7 cellular contexts compared by ENCODE assay signal in the genomic region with DNA sequence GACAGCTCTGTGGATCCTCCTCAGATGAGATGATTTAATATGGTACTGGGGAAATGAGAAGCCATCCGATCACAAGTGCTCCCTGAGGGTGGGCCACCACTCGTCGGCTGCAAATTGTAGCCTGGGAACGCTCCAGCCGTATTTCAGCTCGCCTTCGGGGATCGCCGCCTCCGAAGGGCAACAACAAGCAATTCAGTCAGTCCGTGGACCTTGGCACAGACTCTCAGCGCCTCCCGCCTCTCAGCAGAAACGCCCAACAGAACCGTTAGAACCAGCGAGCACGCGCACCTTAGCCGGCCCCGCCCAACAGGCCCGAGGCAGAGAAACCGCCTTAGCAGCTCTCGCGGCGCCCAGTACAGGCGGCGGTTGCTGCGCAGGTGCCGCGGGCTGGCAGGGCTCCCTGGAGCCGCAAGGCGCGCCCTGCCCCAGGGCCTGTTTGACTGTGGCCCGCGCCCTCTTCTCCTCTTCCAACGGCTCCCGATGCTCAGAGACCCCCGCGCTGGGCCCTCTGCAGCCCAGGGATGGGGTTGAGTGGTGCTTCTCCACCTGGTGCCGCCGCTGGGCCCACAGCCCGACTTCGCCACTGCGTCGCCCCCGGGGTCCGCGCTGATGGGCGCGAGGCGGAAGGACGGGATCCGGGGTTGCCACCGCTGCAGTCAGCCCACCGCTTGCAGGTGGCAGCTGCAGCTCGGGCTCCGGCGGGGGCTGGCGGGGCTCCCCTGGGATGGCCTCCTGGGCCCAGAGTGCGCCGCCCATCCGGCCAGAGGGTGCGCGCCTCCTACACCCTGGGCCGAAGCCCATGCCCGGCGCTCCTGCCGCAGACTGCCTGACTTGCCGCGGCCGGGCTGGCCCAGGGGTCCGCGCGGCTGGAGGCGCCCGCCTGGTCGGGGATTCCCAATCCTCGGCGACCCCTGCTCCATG.
DNase-seq lines count a peak whose midpoint lies in the region; TF ChIP-seq lines count a peak whose summit lies in the region.
"Not testable (repeated sequence)": the region's sequence is repeated elsewhere in the genome, so short reads cannot be mapped to it uniquely, and the experiment has no call there.

No MANE protein-coding gene starts in this region.

- TF ChIP-seq POLR2A in esophagus muscularis mucosa (IDR thresholded peaks at IDR 0.05; ENCODE audit: low read depth); spleen (IDR thresholded peaks at IDR 0.05): not testable (repeated sequence)

- H4K20me1 ChIP-seq in SU-DHL-6 (ENCODE audit: low read depth, low read length), result not testable (repeated sequence)

- WGBS in esophagus muscularis mucosa, result 3% methylated on average over 45 of the region's 79 CpGs
- 1 to 4% (median 2%) methylated on average over 30 to 79 of the region's 79 CpGs for WGBS in spleen, 5 donors

- peak overlapping the region; percentile 96 for H2AFZ ChIP-seq in SU-DHL-6 (ENCODE audit: low read depth, low read length, severe bottlenecking)

- peak; percentile 49 for DNase-seq in GM13976 (ENCODE audit: low spot score)
- peak; percentile 5 for DNase-seq in NCI-H1694 (lab: John Stamatoyannopoulos, UW)
- peak; percentile 37 for DNase-seq in activated naive CD4-positive, alpha-beta T cell treated with anti-CD3 and anti-CD28 coated beads, Interleukin-2, amount 50 U/mL, for 16 hours
- DNase-seq in esophagus muscularis mucosa (ENCODE audit: extremely low spot score), result not testable (repeated sequence)
- peak; percentile 13 for DNase-seq in medulla oblongata (ENCODE audit: extremely low spot score)
- DNase-seq in spleen, result peak; percentile 78

- not testable (repeated sequence) for H3K9me2 ChIP-seq in SU-DHL-6 (replicated peaks; ENCODE audit: insufficient read depth, low read length)

- not testable (repeated sequence) for H3K27me3 ChIP-seq in SU-DHL-6 (ENCODE audit: low read length)
- H3K27me3 ChIP-seq in esophagus muscularis mucosa, result peaks cover 0 to 74% (median 5%) of the 10 kb centered on the region in 4 donors
- H3K27me3 ChIP-seq in spleen (replicated peaks in 1 of 7), result peaks cover 0 to 70% (median 18%) of the 10 kb centered on the region in 7 donors

- not testable (repeated sequence) for H3F3A ChIP-seq in SU-DHL-6 (ENCODE audit: insufficient read depth)

- H3K4me2 ChIP-seq in SU-DHL-6 (ENCODE audit: low read depth, low read length, poor library complexity, severe bottlenecking), result peak overlapping the region; percentile 65

- not testable (repeated sequence) for TF ChIP-seq CTCF in GM13976 (IDR thresholded peaks at IDR 0.05; ENCODE audit: borderline replicate concordance, control extremely low read depth, extremely low read depth, insufficient read depth, missing control alignments); SU-DHL-6 (IDR thresholded peaks at IDR 0.05; ENCODE audit: insufficient read depth, low read length, poor library complexity, severe bottlenecking); esophagus muscularis mucosa (IDR thresholded peaks at IDR 0.05); spleen (IDR thresholded peaks at IDR 0.05 in 8 of 11, conservative IDR thresholded peaks at IDR 0.05 in 3 of 11)

- not testable (repeated sequence) for H3K9me3 ChIP-seq in SU-DHL-6 (ENCODE audit: insufficient read depth, low read length); esophagus muscularis mucosa; spleen

- H3K27ac ChIP-seq in SU-DHL-6 (ENCODE audit: low read depth, low read length) (peak overlapping the region; percentile 50), spleen (peak overlapping the region in 1 of 8 donors; percentile 46)
- H3K27ac ChIP-seq in esophagus muscularis mucosa (replicated peaks in 1 of 4), result not testable (repeated sequence)

- H3K4me3 ChIP-seq in SU-DHL-6 (ENCODE audit: insufficient read depth, low read length, poor library complexity, severe bottlenecking) (peak overlapping the region; percentile 50), esophagus muscularis mucosa (peak overlapping the region; percentile 30 to 45 (median 38)), spleen (peak overlapping the region; percentile 20 to 68 (median 28))

- not testable (repeated sequence) for TF ChIP-seq EP300 in esophagus muscularis mucosa (IDR thresholded peaks at IDR 0.05)

- H3K36me3 ChIP-seq in SU-DHL-6 (ENCODE audit: low read length); esophagus muscularis mucosa; spleen: not testable (repeated sequence)

- peak overlapping the region; percentile 67 for H3K9ac ChIP-seq in SU-DHL-6 (ENCODE audit: low read length)

- intact Hi-C loops in esophagus muscularis mucosa (cut with DNase I); spleen (cut with DNase I; ENCODE audit: low total_unique reads): not testable (repeated sequence)

- in situ Hi-C loops in GM13976 (cut with MboI; ENCODE audit: low sequenced_read_pairs, unreplicated experiment), result not testable (repeated sequence)

- peaks cover 0 to 18% (median 13%) of the 10 kb centered on the region in 4 donors for H3K4me1 ChIP-seq in esophagus muscularis mucosa
- H3K4me1 ChIP-seq in spleen, result peaks cover 0 to 18% (median 14%) of the 10 kb centered on the region in 6 donors

- not testable (repeated sequence) for H3K79me2 ChIP-seq in SU-DHL-6 (ENCODE audit: insufficient read depth, low read length)
